8 cellular contexts compared by ENCODE assay signal in the genomic region with DNA sequence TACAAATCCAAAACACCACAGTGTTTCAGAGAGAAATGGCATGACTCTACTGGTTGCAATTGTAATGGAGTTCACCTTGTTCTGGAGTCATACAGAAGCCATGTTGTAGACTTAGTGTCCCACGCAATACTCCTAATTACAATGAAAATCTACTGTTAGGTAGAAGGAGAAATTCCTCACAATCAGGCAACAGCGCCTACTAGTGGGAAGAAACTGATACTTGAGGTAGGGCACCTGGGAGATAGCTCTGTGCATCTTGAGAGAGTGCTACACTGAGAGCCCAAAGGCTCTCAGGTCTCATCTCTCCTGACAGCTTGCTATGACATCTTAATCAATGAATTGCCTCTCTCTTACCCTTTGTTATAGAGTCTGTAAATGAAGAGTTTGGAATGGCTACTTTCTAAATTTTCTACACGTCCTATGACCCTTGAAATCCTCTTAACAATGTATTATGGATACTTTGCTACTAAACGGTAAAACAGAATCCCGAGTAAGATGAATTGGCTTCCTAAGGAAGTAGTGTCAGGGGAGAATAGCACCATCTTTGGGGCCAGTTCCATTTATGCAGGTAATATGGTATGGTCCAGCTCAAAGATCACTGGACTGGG.
DNase-seq lines count a peak whose midpoint lies in the region; ATAC-seq and TF ChIP-seq lines count a peak whose summit lies in the region.

No MANE protein-coding gene starts in this region.

- no peaks in the 10 kb centered on the region for H3K27me3 ChIP-seq in parathyroid adenoma (ENCODE audit: control insufficient read depth, insufficient read depth, low read length)

- no peak overlapping the region for H3K9ac ChIP-seq in parathyroid adenoma

- ATAC-seq in HG02763 (IDR thresholded peaks at IDR 0.05; ENCODE audit: unreplicated experiment), result no peak

- no peak overlapping the region for H3K4me2 ChIP-seq in parathyroid adenoma (ENCODE audit: low read length)

- H3K27ac ChIP-seq in C4-2B (no peak overlapping the region), parathyroid adenoma (no peak overlapping the region)

- H3K79me2 ChIP-seq in parathyroid adenoma, result no peaks in the 10 kb centered on the region

- H3K9me3 ChIP-seq in parathyroid adenoma (ENCODE audit: control insufficient read depth, low read length), result no peaks in the 10 kb centered on the region

- H2AFZ ChIP-seq in parathyroid adenoma, result no peak overlapping the region

- no peaks in the 10 kb centered on the region for H3K4me1 ChIP-seq in parathyroid adenoma

- TF ChIP-seq CTCF in C4-2B (conservative IDR thresholded peaks at IDR 0.05), result peak; percentile 87
- peak; percentile 58 for TF ChIP-seq CTCF in choroid plexus epithelial cell (conservative IDR thresholded peaks at IDR 0.05; ENCODE audit: low read depth, low read length)
- TF ChIP-seq CTCF in parathyroid adenoma (IDR thresholded peaks at IDR 0.05), result peak; percentile 68

- H3K4me3 ChIP-seq in choroid plexus epithelial cell (ENCODE audit: low read depth, low read length) (no peak overlapping the region), parathyroid adenoma (ENCODE audit: low read depth, low read length) (no peak overlapping the region)

- DNase-seq in HCEC 1CT (peak; percentile 15), UCSD-AML1 (lab: John Stamatoyannopoulos, UW; ENCODE audit: unreplicated experiment) (peak; percentile 7), choroid plexus epithelial cell (ENCODE audit: low read depth) (peak; percentile 35), globus pallidus (ENCODE audit: low spot score) (no peak), NCI-H1694 treated with DMSO at 0.1 percent for 48 hours (lab: John Stamatoyannopoulos, UW) (no peak)

- no peaks in the 10 kb centered on the region for H3K36me3 ChIP-seq in parathyroid adenoma (ENCODE audit: control insufficient read depth, insufficient read depth, low read length)

Comparison
In these comparisons a context has a peak if more than half of its experiments do, and no peak if none do; other contexts are left out.
1. DNase-seq: peak in HCEC 1CT (single experiment), UCSD-AML1 (single experiment) and choroid plexus epithelial cell (single experiment); none in globus pallidus (single experiment) and NCI-H1694 treated with DMSO at 0.1 percent for 48 hours (single experiment).
2. Peak in every context shown above with its lines, with median percentiles within 50 percentile points of each other: CTCF ChIP-seq.